1 cellular context compared by ENCODE assay signal in genomic region chr20:46307139-46307998, GRCh38.
TF ChIP-seq lines count a peak whose summit lies in the region.

No MANE protein-coding gene starts in this region.

TF ChIP-seq in GM12878, 131 proteins besides CTCF, POLR2A, EP300 and RAD21 (continued from another document):
- no peak for TF ChIP-seq ZNF687 (IDR thresholded peaks at IDR 0.05)
- 0 out of 4 replicates have a peak, but pooled peaks have one; percentile 3 to 22 for TF ChIP-seq BHLHE40 (IDR thresholded peaks at IDR 0.05; ENCODE audit: borderline replicate concordance in 1 of 2, low read depth in 2 of 2, low read length in 1 of 2)
- TF ChIP-seq BCL11A (IDR thresholded peaks at IDR 0.05; ENCODE audit: low read depth, low read length): no peak
- no peak for TF ChIP-seq POLR2AphosphoS5 (IDR thresholded peaks at IDR 0.05; ENCODE audit: low read length)
- TF ChIP-seq SUPT20H (IDR thresholded peaks at IDR 0.05; ENCODE audit: borderline replicate concordance, control insufficient read depth, low read depth, low read length): no peak
- TF ChIP-seq EZH2 (IDR thresholded peaks at IDR 0.05; ENCODE audit: borderline replicate concordance, control insufficient read depth, low read depth, low read length): 0 out of 2 replicates have a peak, but pooled peaks have one; percentile 56
- TF ChIP-seq RELA (IDR thresholded peaks at IDR 0.05; ENCODE audit: borderline replicate concordance, partially characterized antibody): no peak
